ENCODE assay signal across 8 cellular contexts in the genomic region with DNA sequence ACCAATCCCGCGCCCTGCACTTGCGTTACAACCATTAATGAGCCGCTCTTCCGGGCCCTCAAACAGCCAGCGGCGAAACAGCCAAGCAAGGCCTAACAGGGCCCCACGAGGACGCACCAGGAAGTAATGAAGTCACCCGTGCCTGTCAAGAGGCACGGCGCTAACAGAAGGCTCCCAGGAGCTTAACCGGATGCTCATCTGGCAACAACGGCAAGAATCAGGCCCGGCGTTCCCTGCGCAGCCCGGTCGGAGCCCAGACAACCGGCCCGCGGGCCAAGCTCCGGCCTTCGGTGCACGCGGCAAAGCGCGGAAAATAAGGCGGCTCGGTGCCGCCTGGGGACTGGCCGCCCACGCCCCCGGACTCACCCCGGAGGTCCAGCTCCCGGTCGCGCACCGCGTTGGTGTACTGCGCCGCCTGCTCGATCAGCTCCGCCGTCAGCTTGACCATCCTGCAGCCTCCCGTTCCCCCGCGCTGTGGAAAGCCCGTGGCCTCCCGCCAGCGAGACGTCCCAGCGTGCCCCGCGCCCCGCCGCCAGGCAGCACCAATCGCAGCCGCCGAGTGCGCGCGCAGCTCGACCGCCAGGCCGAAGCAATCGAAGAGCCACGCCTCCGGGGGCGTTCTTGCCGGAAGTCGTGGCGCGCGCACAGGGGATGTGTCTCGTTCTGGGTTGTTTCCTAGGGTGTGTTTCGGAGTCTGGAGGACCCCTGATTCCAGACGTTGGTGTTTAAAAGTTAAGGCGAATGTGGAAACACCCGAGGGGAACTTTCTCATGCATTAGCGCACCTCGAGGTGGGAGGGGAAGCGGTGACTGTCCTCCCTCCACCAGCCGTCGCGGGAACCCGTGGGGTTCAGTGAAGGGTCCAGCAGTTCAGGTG. TPM values are rescaled to one million over a fixed set of nuclear protein-coding genes. Genes with fewer than 3 reads are reported as not detected.
DNase-seq lines count a peak whose midpoint lies in the region; ATAC-seq, FAIRE-seq and TF ChIP-seq lines count a peak whose summit lies in the region.

SNRPA1 (minus strand) TSS at position 518 of the 876 bp plus-strand sequence; CDS start at position 448, 70 bp downstream.

- peaks cover 42% of the 10 kb centered on the region for H3K4me1 ChIP-seq in keratinocyte (ENCODE audit: control insufficient read depth, extremely low read depth, insufficient read depth, low read length)

- DNase-seq in AG10803 (ENCODE audit: low read depth): peak; percentile 96
- peak; percentile 82 for DNase-seq in NCI-H446 treated with DMSO at 0.1 percent for 48 hours (lab: John Stamatoyannopoulos, UW)
- DNase-seq in central memory CD8-positive, alpha-beta T cell (ENCODE audit: low spot score in 2 of 2): peak; percentile 94
- DNase-seq in keratinocyte (ENCODE audit: low read depth, low spot score): peak; percentile 60
- peak; percentile 93 to 99 (median 96) for DNase-seq in stimulated activated CD4-positive, alpha-beta T cell treated with anti-CD3 and anti-CD28 coated beads, Interleukin-12 subunit alpha, Interleukin-12 subunit beta, amount 100 ng/mL, for 48 hours (ENCODE audit: low read depth in 2 of 3, low spot score in 1 of 3)

- H3K79me2 ChIP-seq in keratinocyte (ENCODE audit: control insufficient read depth, insufficient read depth, low read length): peaks cover 49% of the 10 kb centered on the region

- H3K4me3 ChIP-seq in AG10803 (ENCODE audit: low read length) (peak within 1 kb of the TSS; percentile 92), keratinocyte (ENCODE audit: control insufficient read depth in 2 of 3, extremely low read depth in 1 of 3, insufficient read depth in 2 of 3, low read depth in 1 of 3, low read length in 3 of 3) (peak within 1 kb of the TSS; percentile 96 to 100 (median 99))

- H3K36me3 Mint-ChIP-seq in central memory CD8-positive, alpha-beta T cell (ENCODE audit: insufficient read depth): peaks cover 34% of the 10 kb centered on the region

- H3K27me3 Mint-ChIP-seq in central memory CD8-positive, alpha-beta T cell: no peaks in the 10 kb centered on the region

- H3K9me3 Mint-ChIP-seq in central memory CD8-positive, alpha-beta T cell: no peaks in the 10 kb centered on the region

- H3K4me1 Mint-ChIP-seq in central memory CD8-positive, alpha-beta T cell: peaks cover 36% of the 10 kb centered on the region

- H3K9me3 ChIP-seq in keratinocyte (ENCODE audit: control insufficient read depth, low read depth, low read length): no peaks in the 10 kb centered on the region

- TF ChIP-seq CTCF in AG10803 (conservative IDR thresholded peaks at IDR 0.05; ENCODE audit: low read length) (peak; percentile 1; the same call in 1 of the 2 replicates), keratinocyte (optimal IDR thresholded peaks at IDR 0.05 in 1 of 3, IDR thresholded peaks at IDR 0.05 in 1 of 3, conservative IDR thresholded peaks at IDR 0.05 in 1 of 3; ENCODE audit: extremely low read depth in 1 of 3, insufficient read depth in 2 of 3, low read length in 3 of 3) (no peak)

- FAIRE-seq in keratinocyte (lab: Jason Lieb, UNC): no peak

- H3K36me3 ChIP-seq in keratinocyte (ENCODE audit: control insufficient read depth in 2 of 2, extremely low read depth in 1 of 2, insufficient read depth in 2 of 2, low read length in 2 of 2): peaks cover 0 to 10% of the 10 kb centered on the region in 2 experiments

- H3K9ac ChIP-seq in keratinocyte (ENCODE audit: control insufficient read depth, extremely low read depth, insufficient read depth, low read length): peak within 1 kb of the TSS; percentile 96

- peak within 1 kb of the TSS; percentile 97 for H2AFZ ChIP-seq in keratinocyte (ENCODE audit: control insufficient read depth, low read length)

- H4K20me1 ChIP-seq in keratinocyte (ENCODE audit: control insufficient read depth, extremely low read depth, insufficient read depth, low read length): peaks cover 12% of the 10 kb centered on the region

- H3K9me1 ChIP-seq in keratinocyte (ENCODE audit: control insufficient read depth, extremely low read depth, insufficient read depth, low read length): no peaks in the 10 kb centered on the region

- dilution Hi-C loops in keratinocyte (cut with MboI; ENCODE audit: extremely low pct_ligation_motif_present, low sequenced_read_pairs): no loop called here

- peak within 1 kb of the TSS; percentile 97 for H3K27ac Mint-ChIP-seq in central memory CD8-positive, alpha-beta T cell (ENCODE audit: low read depth)

- peak within 1 kb of the TSS; percentile 93 for H3K4me3 Mint-ChIP-seq in central memory CD8-positive, alpha-beta T cell

- H3K4me2 ChIP-seq in keratinocyte (ENCODE audit: control insufficient read depth, extremely low read depth, insufficient read depth, low read depth, low read length): peak within 1 kb of the TSS; percentile 83

- peak within 1 kb of the TSS; percentile 93 for H3K27ac ChIP-seq in keratinocyte (ENCODE audit: control insufficient read depth, insufficient read depth, low read length)

- no peaks in the 10 kb centered on the region for H3K27me3 ChIP-seq in keratinocyte (ENCODE audit: control insufficient read depth, extremely low read depth, insufficient read depth, low read length)

- ATAC-seq in GM19043 (IDR thresholded peaks at IDR 0.05; ENCODE audit: low read depth, unreplicated experiment) (peak; percentile 67), HG03354 (IDR thresholded peaks at IDR 0.05; ENCODE audit: poor library complexity, severe bottlenecking, unreplicated experiment) (peak; percentile 83)
- peak; percentile 80 to 85 for ATAC-seq in activated CD4-positive, CD25-positive, alpha-beta regulatory T cell treated with anti-CD3 and anti-CD28 coated beads, Interleukin-2, amount 50 U/mL, for 24 hours
- peak; percentile 89 for ATAC-seq in central memory CD8-positive, alpha-beta T cell (replicated peaks; ENCODE audit: extremely low read depth, poor library complexity, severe bottlenecking)

RNA-seq across cellular contexts. Expression of gene SNRPA1, which starts in this region (rescaled TPM):
- 44.3 to 106 TPM (median 82.6 TPM) in 3 replicates for polyA plus RNA-seq in keratinocyte
- 82.8 TPM for polyA plus RNA-seq in keratinocyte (2011; ENCODE audit: low read depth)
- polyA plus RNA-seq in keratinocyte (2011; cell fraction: cytosol; rRNA removed): 50.8 and 74.7 TPM in 2 replicates
- 63.5 and 120 TPM in 2 replicates for polyA plus RNA-seq in keratinocyte (2011; cell fraction: nucleus; rRNA removed)
- 59.6 and 90.9 TPM in 2 replicates for polyA plus RNA-seq in keratinocyte (2012; ENCODE audit: low replicate concordance)
- polyA minus RNA-seq in keratinocyte: 10.4 to 33.9 TPM (median 19.7 TPM) in 3 replicates
- polyA minus RNA-seq in keratinocyte (2011; cell fraction: cytosol; rRNA and poly(A)+ RNA removed): 19.0 TPM
- polyA minus RNA-seq in keratinocyte (2011; cell fraction: nucleus; rRNA and poly(A)+ RNA removed): 13.9 and 21.9 TPM in 2 replicates

Comparison
In these comparisons a context has a peak if more than half of its experiments do, and no peak if none do; other contexts are left out.
1. Peak in every context shown above with its lines: DNase-seq, ATAC-seq, H3K4me3 ChIP-seq and H3K27ac ChIP-seq.